ENCODE assay signal across 16 cellular contexts in the genomic region with DNA sequence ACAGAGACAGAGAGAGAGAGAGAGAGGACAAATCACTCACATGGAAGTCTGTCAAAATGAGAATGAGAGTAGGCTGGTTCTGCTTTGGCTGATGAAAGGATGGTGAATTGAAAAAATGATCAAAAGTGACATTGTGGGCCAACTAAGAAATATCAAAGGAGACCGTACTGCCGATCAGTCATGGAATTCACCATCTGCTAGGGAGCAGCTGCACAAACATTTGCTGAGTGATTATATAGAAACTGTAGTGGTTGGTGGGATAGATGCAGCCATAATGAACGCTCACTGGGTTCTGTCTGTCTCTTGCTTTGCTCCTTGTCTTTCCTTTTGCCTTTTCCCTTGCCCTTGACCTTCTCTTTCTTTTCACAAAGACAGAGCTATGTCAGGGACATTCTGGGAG.
"Had no signal": no experiment of that assay in that cellular context is flagged by ENCODE, and none has a peak within 500 bp of the region (broad histone marks: within the 10 kb centered on the region; RNA-seq: fewer than 3 reads in every experiment).

No MANE protein-coding gene starts in this region.

- H3K4me3 ChIP-seq: adrenal gland, esophagus muscularis mucosa, lower lobe of right lung, right atrium auricular region, thyroid gland, uterus had no signal

- DNase-seq: activated naive CD4-positive, alpha-beta T cell treated with anti-CD3 and anti-CD28 coated beads, Interleukin-2, amount 50 U/mL, for 16 hours; activated T-cell treated with anti-CD3 and anti-CD28 coated beads, Interleukin-2, amount 50 U/mL, for 1 hour; adrenal gland; glutamatergic neuron; immature natural killer cell; left cardiac atrium; lower lobe of right lung; naive B cell; posterior cingulate gyrus; small intestine; thyroid gland; uterus had no signal

- H3K9me3 ChIP-seq: adrenal gland, esophagus muscularis mucosa, lower lobe of right lung, neutrophil, right atrium auricular region, thyroid gland, uterus had no signal

- ATAC-seq: activated CD4-positive, CD25-positive, alpha-beta regulatory T cell treated with anti-CD3 and anti-CD28 coated beads, Interleukin-2, amount 50 U/mL, for 24 hours; left cardiac atrium; lower lobe of right lung had no signal

- H3K27me3 ChIP-seq: adrenal gland, esophagus muscularis mucosa, neutrophil, right atrium auricular region, thyroid gland, uterus had no signal

- H3K36me3 ChIP-seq: adrenal gland, esophagus muscularis mucosa, lower lobe of right lung, neutrophil, right atrium auricular region, thyroid gland, uterus had no signal

- H3K27ac ChIP-seq: adrenal gland, esophagus muscularis mucosa, lower lobe of right lung, neutrophil, right atrium auricular region, thyroid gland, uterus had no signal

- H3K4me1 ChIP-seq: adrenal gland, lower lobe of right lung, thyroid gland, uterus had no signal
